13 cellular contexts compared by ENCODE assay signal in genomic region chr1:200367841-200368534, GRCh38. TPM values are rescaled to one million over a fixed set of nuclear protein-coding genes. Genes with fewer than 3 reads are reported as not detected.
DNase-seq lines count a peak whose midpoint lies in the region; ATAC-seq and TF ChIP-seq lines count a peak whose summit lies in the region.
"Had no signal": no experiment of that assay in that cellular context is flagged by ENCODE, and none has a peak within 500 bp of the region (broad histone marks: within the 10 kb centered on the region; RNA-seq: fewer than 3 reads in every experiment).

No MANE protein-coding gene starts in this region.

- peak overlapping the region; percentile 2 to 77 for H3K4me3 Mint-ChIP-seq in CD14-positive monocyte
- no peak overlapping the region for H3K4me3 Mint-ChIP-seq in activated CD4-positive, alpha-beta memory T cell treated with anti-CD3 and anti-CD28 coated beads, Interleukin-2, amount 10 ng/mL, durations not matched to agents 7 days and 5 days
- H3K4me3 Mint-ChIP-seq: activated naive CD4-positive, alpha-beta T cell treated with anti-CD3 and anti-CD28 coated beads, Interleukin-2, amount 50 U/mL, for 24 hours had no signal

- POLR2A ChIA-PET in activated CD4-positive, alpha-beta memory T cell treated with anti-CD3 and anti-CD28 coated beads, Interleukin-2, amount 10 ng/mL, durations not matched to agents 7 days and 5 days (lab: Charles Lee): no interaction called here

- DNase-seq in CD14-positive monocyte (ENCODE audit: low spot score) (peak; percentile 78), NCI-H82 treated with DMSO at 0.1 percent for 48 hours (lab: John Stamatoyannopoulos, UW; ENCODE audit: unreplicated experiment) (peak; percentile 55), dorsolateral prefrontal cortex (peak in 2 of 10 donors; percentile 46 to 47), non-pigmented ciliary epithelial cell (ENCODE audit: low read depth) (peak; percentile 80), SW 1271 (lab: John Stamatoyannopoulos, UW) (no peak)
- no peak for DNase-seq in activated CD4-positive, alpha-beta memory T cell treated with anti-CD3 and anti-CD28 coated beads, Interleukin-2, amount 10 ng/mL, durations not matched to agents 7 days and 5 days
- DNase-seq: activated CD4-positive, CD25-positive, alpha-beta regulatory T cell treated with anti-CD3 and anti-CD28 coated beads, Interleukin-2, amount 50 U/mL, for 72 hours; DMS 273 treated with DMSO at 0.1 percent for 48 hours; NCI-H524 had no signal

- H3K9me3 Mint-ChIP-seq in CD14-positive monocyte: no peaks in the 10 kb centered on the region
- no peaks in the 10 kb centered on the region for H3K9me3 Mint-ChIP-seq in activated CD4-positive, alpha-beta memory T cell treated with anti-CD3 and anti-CD28 coated beads, Interleukin-2, amount 10 ng/mL, durations not matched to agents 7 days and 5 days
- H3K9me3 Mint-ChIP-seq: activated naive CD4-positive, alpha-beta T cell treated with anti-CD3 and anti-CD28 coated beads, Interleukin-2, amount 50 U/mL, for 24 hours had no signal

- H3K27me3 Mint-ChIP-seq in CD14-positive monocyte (ENCODE audit: low read depth in 3 of 3): no peaks in the 10 kb centered on the region
- H3K27me3 Mint-ChIP-seq in activated CD4-positive, alpha-beta memory T cell treated with anti-CD3 and anti-CD28 coated beads, Interleukin-2, amount 10 ng/mL, durations not matched to agents 7 days and 5 days: no peaks in the 10 kb centered on the region
- H3K27me3 Mint-ChIP-seq: activated naive CD4-positive, alpha-beta T cell treated with anti-CD3 and anti-CD28 coated beads, Interleukin-2, amount 50 U/mL, for 24 hours had no signal

- H3K27ac Mint-ChIP-seq in CD14-positive monocyte: peak overlapping the region; percentile 16 to 91 (median 87)
- no peak overlapping the region for H3K27ac Mint-ChIP-seq in activated CD4-positive, alpha-beta memory T cell treated with anti-CD3 and anti-CD28 coated beads, Interleukin-2, amount 10 ng/mL, durations not matched to agents 7 days and 5 days

- no peak for TF ChIP-seq CTCF in CD14-positive monocyte (IDR thresholded peaks at IDR 0.05)
- TF ChIP-seq CTCF in dorsolateral prefrontal cortex (IDR thresholded peaks at IDR 0.05 in 54 of 56, conservative IDR thresholded peaks at IDR 0.05 in 2 of 56; ENCODE audit: low read depth in 1 of 56, partially characterized antibody in 56 of 56): no peak

- H3K4me1 Mint-ChIP-seq in CD14-positive monocyte: peaks cover 58% of the 10 kb centered on the region
- H3K4me1 Mint-ChIP-seq in activated CD4-positive, alpha-beta memory T cell treated with anti-CD3 and anti-CD28 coated beads, Interleukin-2, amount 10 ng/mL, durations not matched to agents 7 days and 5 days: no peaks in the 10 kb centered on the region
- H3K4me1 Mint-ChIP-seq: activated naive CD4-positive, alpha-beta T cell treated with anti-CD3 and anti-CD28 coated beads, Interleukin-2, amount 50 U/mL, for 24 hours had no signal

- ATAC-seq in activated CD4-positive, CD25-positive, alpha-beta regulatory T cell treated with anti-CD3 and anti-CD28 coated beads, Interleukin-2, amount 50 U/mL, for 24 hours: no peak
- ATAC-seq in HG03159 (IDR thresholded peaks at IDR 0.05; ENCODE audit: unreplicated experiment): no peak

- intact Hi-C loops in CD14-positive monocyte (cut with micrococcal nuclease): loop anchor here in 1 of 2 donors (5.0 kb wide), 1 partner anchor 39 kb away; no protein-coding TSS in a partner anchor
- intact Hi-C loops in dorsolateral prefrontal cortex (cut with DNase I): loop anchor here in 1 of 2 donors (10.0 kb wide), 1 partner anchor 63 kb away; no protein-coding TSS in a partner anchor

- H3K36me3 Mint-ChIP-seq in CD14-positive monocyte: peaks cover 0 to 5% of the 10 kb centered on the region in 2 donors
- H3K36me3 Mint-ChIP-seq in activated CD4-positive, alpha-beta memory T cell treated with anti-CD3 and anti-CD28 coated beads, Interleukin-2, amount 10 ng/mL, durations not matched to agents 7 days and 5 days (ENCODE audit: low read depth): no peaks in the 10 kb centered on the region

- H3K4me3 ChIP-seq in dorsolateral prefrontal cortex: peak overlapping the region in 15 of 59 donors; percentile 2 to 31 (median 10)
- H3K4me3 ChIP-seq: tibial nerve had no signal

- H3K27ac ChIP-seq in dorsolateral prefrontal cortex: peak overlapping the region; percentile 19 to 100 (median 83)
- H3K27ac ChIP-seq: tibial nerve had no signal

- no peaks in the 10 kb centered on the region for H3K27me3 ChIP-seq in dorsolateral prefrontal cortex
- H3K27me3 ChIP-seq: tibial nerve had no signal

- CTCF ChIA-PET in activated CD4-positive, alpha-beta memory T cell treated with anti-CD3 and anti-CD28 coated beads, Interleukin-2, amount 10 ng/mL, durations not matched to agents 7 days and 5 days (lab: Charles Lee): interaction anchor here (0.6 kb wide), 1 partner anchor 9 kb away, joined by 3 read pairs; no protein-coding TSS in a partner anchor

RNA-seq across cellular contexts. Expression of gene ZNF281, which starts 41.8 kb away (rescaled TPM):
- polyA plus RNA-seq in CD14-positive monocyte: 10 to 100 TPM; 26.6 to 30.6 TPM
- 10 to 100 TPM; 12.6 to 38.3 (median 21.6) TPM for total RNA-seq in dorsolateral prefrontal cortex
- total RNA-seq in activated CD4-positive, alpha-beta memory T cell treated with anti-CD3 and anti-CD28 coated beads, Interleukin-2, amount 10 ng/mL, durations not matched to agents 7 days and 5 days: 10 to 100 TPM; 13.5 to 13.7 TPM

Comparison
In these comparisons a context has a peak if more than half of its experiments do, and no peak if none do; other contexts are left out.
1. DNase-seq: peak in CD14-positive monocyte (single experiment), NCI-H82 treated with DMSO at 0.1 percent for 48 hours (single experiment) and non-pigmented ciliary epithelial cell (single experiment); none in activated CD4-positive, alpha-beta memory T cell treated with anti-CD3 and anti-CD28 coated beads, Interleukin-2, amount 10 ng/mL, durations not matched to agents 7 days and 5 days (single experiment) and SW 1271 (0 of 2).